Comparison of ENCODE assay signal across 11 cellular contexts in the genomic region with DNA sequence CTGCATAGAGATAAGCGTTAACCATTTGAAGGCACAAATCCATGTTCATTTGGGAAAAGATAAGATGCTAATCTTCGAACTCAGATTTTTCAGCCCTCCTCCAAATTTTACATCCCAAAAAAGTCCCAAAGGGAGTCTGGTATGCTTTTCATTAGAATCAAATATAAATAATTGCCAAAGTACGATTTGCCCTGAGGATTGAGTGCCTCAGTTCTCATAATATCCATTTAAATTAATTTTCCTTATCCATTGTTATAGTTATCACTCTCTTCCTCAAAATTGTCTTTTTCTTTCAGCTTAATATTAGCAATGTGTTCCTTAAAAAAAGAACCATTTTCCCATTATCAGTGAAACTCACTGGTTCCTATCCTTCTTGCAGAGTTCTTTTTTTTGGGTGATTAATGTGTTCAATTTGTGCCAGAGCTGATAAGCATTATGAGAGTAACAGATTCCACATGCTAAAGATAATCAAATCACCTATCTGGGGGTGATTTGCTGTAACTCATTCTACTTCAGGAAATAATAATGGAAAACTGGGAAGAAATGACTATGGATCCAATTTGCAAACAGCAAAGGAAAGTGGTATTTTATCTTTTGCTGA. TPM values are rescaled to one million over a fixed set of nuclear protein-coding genes. Genes with fewer than 3 reads are reported as not detected.
A peak's percentile ranks its signal among the peaks of the same experiment; 100 is the strongest.
DNase-seq lines count a peak whose midpoint lies in the region; ATAC-seq, FAIRE-seq and TF ChIP-seq lines count a peak whose summit lies in the region.
"Had no signal": no experiment of that assay in that cellular context is flagged by ENCODE, and none has a peak within 500 bp of the region (broad histone marks: within the 10 kb centered on the region; RNA-seq: fewer than 3 reads in every experiment).

No MANE protein-coding gene starts in this region.

- CTCF ChIA-PET in AG04450 (lab: Charles Lee) = interaction anchor here (0.7 to 2.6 kb wide), 5 partner anchors 16 to 23 kb away, joined by 3 to 9 read pairs (median 4); no protein-coding TSS in a partner anchor

- H3K27ac ChIP-seq in AG04450 (ENCODE audit: low read depth, low read length) (peak overlapping the region; percentile 59), pancreas (peak overlapping the region; percentile 62 to 92 (median 88))
- H3K27ac ChIP-seq: C4-2B, SJCRH30 had no signal

- H3K27me3 ChIP-seq in AG04450 (ENCODE audit: control insufficient read depth, insufficient read depth, low read length) (no peaks in the 10 kb centered on the region), pancreas (no peaks in the 10 kb centered on the region)

- POLR2A ChIA-PET in AG04450 (lab: Yijun Ruan, JAX) = interaction anchor here (1.2 to 1.4 kb wide), 2 partner anchors 12 to 13 kb away, joined by 3 to 9 read pairs; no protein-coding TSS in a partner anchor

- DNase-seq in AG04450 (ENCODE audit: low read depth, low spot score) (no peak), foreskin fibroblast (peak in 1 of 2 donors; percentile 21), pancreas (no peak), NCI-H146 (lab: John Stamatoyannopoulos, UW) (no peak), NCI-H69 (lab: John Stamatoyannopoulos, UW) (no peak), NCI-H1048 (lab: John Stamatoyannopoulos, UW) (no peak), foreskin melanocyte (no peak)
- DNase-seq: NCI-H1105, SJCRH30 had no signal

- H3K9me3 ChIP-seq in AG04450 (ENCODE audit: control insufficient read depth, insufficient read depth, low read length) (no peaks in the 10 kb centered on the region), pancreas (no peaks in the 10 kb centered on the region)
- H3K9me3 ChIP-seq: SJCRH30 had no signal

- ATAC-seq in pancreas = peak in 1 of 4 donors; percentile 6

- H3K4me1 ChIP-seq in pancreas = peaks cover 9 to 18% (median 14%) of the 10 kb centered on the region in 3 donors

- peak overlapping the region; percentile 69 for H3K4me3 ChIP-seq in AG04450 (ENCODE audit: low read depth, low read length)
- H3K4me3 ChIP-seq in WI38 (ENCODE audit: low read depth, low read length) = peak overlapping the region; percentile 67
- H3K4me3 ChIP-seq in foreskin fibroblast (ENCODE audit: low read depth in 1 of 2, low read length in 2 of 2) = peak overlapping the region; percentile 48 to 67
- H3K4me3 ChIP-seq in pancreas = peak overlapping the region; percentile 7 to 54 (median 38)
- H3K4me3 ChIP-seq: SJCRH30 had no signal

- WGBS in pancreas, 2 donors = 11 to 14% methylated on average over 3 of the region's 3 CpGs

- H3K36me3 ChIP-seq in pancreas = no peaks in the 10 kb centered on the region
- H3K36me3 ChIP-seq: SJCRH30 had no signal

- intact Hi-C loops in pancreas (cut with DNase I) = no loop called here

- FAIRE-seq in pancreas (lab: Jason Lieb, UNC) = no peak

- no peak for TF ChIP-seq CTCF in AG04450 (IDR thresholded peaks at IDR 0.05; ENCODE audit: low read depth, low read length)
- no peak for TF ChIP-seq CTCF in WI38 (IDR thresholded peaks at IDR 0.05; ENCODE audit: low read depth, low read length)
- no peak for TF ChIP-seq CTCF in foreskin fibroblast (IDR thresholded peaks at IDR 0.05; ENCODE audit: low read depth, low read length)
- TF ChIP-seq CTCF in pancreas (IDR thresholded peaks at IDR 0.05) = no peak

RNA-seq across cellular contexts. Expression of gene HNMT, which starts 0.7 kb away (rescaled TPM):
- polyA plus RNA-seq in AG04450 (2011; rRNA removed) (36.2 and 47.0 TPM in 2 replicates), pancreas (10 to 100 TPM; 32.7 to 40.0 TPM)
- polyA minus RNA-seq in AG04450 (2011; rRNA and poly(A)+ RNA removed) = 16.6 and 21.1 TPM in 2 replicates
- total RNA-seq in pancreas = 10 to 100 TPM; 14.8 to 44.6 (median 20.4) TPM
